8 cellular contexts compared by ENCODE assay signal in the genomic region with DNA sequence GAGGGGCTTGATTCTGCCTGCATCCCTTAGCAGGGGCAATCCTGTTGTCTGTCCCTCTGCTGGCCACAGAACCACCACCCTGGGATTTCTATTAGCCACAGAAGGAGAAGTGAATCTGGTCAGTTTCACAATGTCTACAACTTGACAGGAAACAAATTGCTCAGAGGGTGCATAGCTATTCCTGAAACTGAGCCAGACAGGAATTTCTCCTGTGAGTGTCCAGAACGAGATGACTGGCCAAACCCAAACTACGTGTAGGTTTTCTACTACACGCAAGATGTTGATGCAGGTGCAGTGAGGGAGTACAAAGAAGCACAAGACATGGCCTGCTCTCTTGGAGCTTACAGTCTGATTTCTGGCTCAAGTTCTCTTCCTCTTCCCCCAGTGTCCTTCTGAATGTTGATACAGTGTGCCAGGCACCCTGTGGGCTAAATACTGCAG.
DNase-seq lines count a peak whose midpoint lies in the region; ATAC-seq and TF ChIP-seq lines count a peak whose summit lies in the region.

No MANE protein-coding gene starts in this region.

- H3K4me3 ChIP-seq in lower lobe of right lung, result no peak overlapping the region
- H3K4me3 ChIP-seq in effector memory CD4-positive, alpha-beta T cell (ENCODE audit: insufficient read depth, low read depth, low read length, poor library complexity, severe bottlenecking), result no peak overlapping the region

- no peak overlapping the region for H3K27ac Mint-ChIP-seq in CD4-positive, alpha-beta T cell
- H3K27ac Mint-ChIP-seq in glutamatergic neuron (ENCODE audit: unreplicated experiment), result no peak overlapping the region

- intact Hi-C loops in lower lobe of right lung (cut with DNase I), result no loop called here
- intact Hi-C loops in CD4-positive, alpha-beta T cell (cut with DNase I, micrococcal nuclease), result loop anchor here in 1 of 2 experiments (10.0 kb wide), 1 partner anchor 362 kb away; no protein-coding TSS in a partner anchor

- peaks cover 18% of the 10 kb centered on the region for H3K4me1 ChIP-seq in lower lobe of right lung
- H3K4me1 ChIP-seq in effector memory CD4-positive, alpha-beta T cell (ENCODE audit: control insufficient read depth, insufficient read depth, low read length, poor library complexity, severe bottlenecking), result peaks cover 6% of the 10 kb centered on the region

- POLR2A ChIA-PET in CD4-positive, alpha-beta T cell (lab: Charles Lee), result no interaction called here

- H3K36me3 Mint-ChIP-seq in CD4-positive, alpha-beta T cell (ENCODE audit: low read depth), result no peaks in the 10 kb centered on the region
- H3K36me3 Mint-ChIP-seq in glutamatergic neuron (ENCODE audit: unreplicated experiment), result no peaks in the 10 kb centered on the region

- H3K4me3 Mint-ChIP-seq in CD4-positive, alpha-beta T cell, result no peak overlapping the region
- no peak overlapping the region for H3K4me3 Mint-ChIP-seq in glutamatergic neuron (ENCODE audit: unreplicated experiment)

- ATAC-seq in GM18499 (IDR thresholded peaks at IDR 0.05; ENCODE audit: insufficient read depth, unreplicated experiment) (peak; percentile 46), HG02759 (IDR thresholded peaks at IDR 0.05; ENCODE audit: unreplicated experiment) (peak; percentile 43), lower lobe of right lung (peak; percentile 61 to 67)
- no peak for ATAC-seq in CD4-positive, alpha-beta T cell (ENCODE audit: poor library complexity)

- H3K27ac ChIP-seq in lower lobe of right lung, result no peak overlapping the region
- H3K27ac ChIP-seq in CD4-positive, alpha-beta T cell (ENCODE audit: low read depth, low read length), result no peak overlapping the region
- no peak overlapping the region for H3K27ac ChIP-seq in effector memory CD4-positive, alpha-beta T cell (ENCODE audit: insufficient read depth, low read length, poor library complexity, severe bottlenecking)

- H3K27me3 Mint-ChIP-seq in CD4-positive, alpha-beta T cell, result peaks cover 47% of the 10 kb centered on the region
- peaks cover 2% of the 10 kb centered on the region for H3K27me3 Mint-ChIP-seq in glutamatergic neuron (ENCODE audit: unreplicated experiment)

- H3K27me3 ChIP-seq in lower lobe of right lung (ENCODE audit: low read depth), result no peaks in the 10 kb centered on the region
- H3K27me3 ChIP-seq in CD4-positive, alpha-beta T cell (ENCODE audit: control insufficient read depth, insufficient read depth, low read length), result peaks cover 10% of the 10 kb centered on the region
- no peaks in the 10 kb centered on the region for H3K27me3 ChIP-seq in effector memory CD4-positive, alpha-beta T cell (replicated peaks; ENCODE audit: control insufficient read depth, insufficient read depth, low read length, poor library complexity, severe bottlenecking)

- no peaks in the 10 kb centered on the region for H3K9me3 ChIP-seq in lower lobe of right lung
- no peaks in the 10 kb centered on the region for H3K9me3 ChIP-seq in CD4-positive, alpha-beta T cell (ENCODE audit: control insufficient read depth, low read length)
- H3K9me3 ChIP-seq in effector memory CD4-positive, alpha-beta T cell (ENCODE audit: control insufficient read depth, low read length), result no peaks in the 10 kb centered on the region

- DNase-seq in RPMI7951 (ENCODE audit: low read depth), result peak; percentile 35
- DNase-seq in lower lobe of right lung, result no peak
- DNase-seq in CD4-positive, alpha-beta T cell, result no peak
- DNase-seq in stimulated activated CD4-positive, alpha-beta T cell treated with anti-CD3 and anti-CD28 coated beads, Interleukin-4, amount 100 ng/mL, for 24 hours, result no peak
- no peak for DNase-seq in effector memory CD4-positive, alpha-beta T cell
- DNase-seq in glutamatergic neuron, result no peak

- no peaks in the 10 kb centered on the region for H3K36me3 ChIP-seq in lower lobe of right lung
- H3K36me3 ChIP-seq in effector memory CD4-positive, alpha-beta T cell (ENCODE audit: control insufficient read depth, insufficient read depth, low read length), result no peaks in the 10 kb centered on the region

- no peaks in the 10 kb centered on the region for H3K9me3 Mint-ChIP-seq in CD4-positive, alpha-beta T cell
- H3K9me3 Mint-ChIP-seq in glutamatergic neuron (ENCODE audit: unreplicated experiment), result peaks cover 11% of the 10 kb centered on the region

- peaks cover 19% of the 10 kb centered on the region for H3K4me1 Mint-ChIP-seq in CD4-positive, alpha-beta T cell (ENCODE audit: low read depth)
- peaks cover 15% of the 10 kb centered on the region for H3K4me1 Mint-ChIP-seq in glutamatergic neuron (ENCODE audit: low read depth, unreplicated experiment)

- peak; percentile 17 for TF ChIP-seq CTCF in lower lobe of right lung (IDR thresholded peaks at IDR 0.05)
- TF ChIP-seq CTCF in CD4-positive, alpha-beta T cell (IDR thresholded peaks at IDR 0.05), result no peak
- no peak for TF ChIP-seq CTCF in glutamatergic neuron (IDR thresholded peaks at IDR 0.05; ENCODE audit: partially characterized antibody, unreplicated experiment)

- CTCF ChIA-PET in CD4-positive, alpha-beta T cell (lab: Charles Lee), result interaction anchor here (1.2 kb wide), 1 partner anchor 8 kb away, joined by 6 read pairs; no protein-coding TSS in a partner anchor
